ENCODE assay signal across 6 cellular contexts in the genomic region with DNA sequence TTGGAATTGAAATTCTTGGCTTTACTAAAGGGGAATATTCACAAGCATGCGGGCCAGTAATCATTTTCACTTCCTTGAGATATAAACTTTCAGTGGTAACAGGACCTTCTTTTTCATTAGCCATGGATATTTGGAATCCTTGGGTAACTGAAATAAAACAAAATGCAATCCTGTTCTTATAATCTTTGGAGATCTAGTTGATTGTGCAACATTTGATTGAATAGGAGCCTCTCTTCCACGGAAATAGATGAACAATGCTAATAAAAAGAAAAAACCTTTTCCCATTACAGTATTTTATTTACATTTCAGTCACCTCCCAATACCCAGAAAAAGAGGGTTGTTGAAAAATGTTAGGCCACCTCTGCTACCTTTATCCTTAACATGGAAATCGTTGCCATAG.
"Had no signal": no experiment of that assay in that cellular context is flagged by ENCODE, and none has a peak within 500 bp of the region (broad histone marks: within the 10 kb centered on the region; RNA-seq: fewer than 3 reads in every experiment).

No MANE protein-coding gene starts in this region.

- ATAC-seq: GM23338 had no signal

- DNase-seq: H7, HCEC 1CT, KBM-7 had no signal

- H3K27ac ChIP-seq: KMS-11 had no signal

- FAIRE-seq: HTR-8/SVneo had no signal

- H3K9ac ChIP-seq: KMS-11 had no signal

- H2AFZ ChIP-seq: GM23338 had no signal

- H3K4me2 ChIP-seq: GM23338, KMS-11 had no signal

- H3K4me3 ChIP-seq: GM23338 had no signal
